ENCODE assay signal across 8 cellular contexts in the genomic region with DNA sequence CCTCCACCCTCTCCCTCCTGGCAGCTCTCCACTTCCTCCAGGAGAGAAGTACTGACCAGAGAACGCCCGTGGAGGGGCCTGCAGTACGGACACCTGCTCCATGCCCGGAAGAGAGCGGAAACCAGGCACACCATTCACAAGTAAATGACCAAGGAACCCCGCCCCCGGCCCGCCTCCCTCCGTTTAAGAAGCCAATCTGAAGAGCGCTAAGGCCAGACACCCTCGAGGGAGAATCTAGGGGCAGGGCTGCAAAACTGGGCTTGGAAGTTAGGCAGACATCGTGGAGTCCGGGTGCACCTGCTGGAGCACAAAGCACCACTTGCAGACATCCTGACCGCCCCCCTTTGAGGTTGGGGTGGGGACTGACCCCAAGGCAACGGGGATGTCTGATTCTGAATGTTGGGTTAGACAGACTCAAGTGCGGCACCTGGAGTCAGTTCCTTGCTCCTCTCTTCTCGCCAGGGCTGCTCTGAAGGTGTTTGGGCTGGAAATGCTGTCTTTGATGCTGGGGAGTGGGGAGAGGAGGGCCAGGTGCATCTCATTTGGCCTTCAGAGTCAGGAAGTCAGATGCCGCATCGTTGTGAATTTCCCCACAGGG. TPM values are rescaled to one million over a fixed set of nuclear protein-coding genes. Genes with fewer than 3 reads are reported as not detected.
A peak's percentile ranks its signal among the peaks of the same experiment; 100 is the strongest.
DNase-seq lines count a peak whose midpoint lies in the region; ATAC-seq and TF ChIP-seq lines count a peak whose summit lies in the region.

No MANE protein-coding gene starts in this region.

- TF ChIP-seq CTCF in coronary artery (IDR thresholded peaks at IDR 0.05) (no peak), liver (IDR thresholded peaks at IDR 0.05; ENCODE audit: low read depth, low read length, missing input control) (no peak)

- peak; percentile 83 for DNase-seq in 8988T
- peak; percentile 92 for DNase-seq in NCI-H510A treated with DMSO at 0.1 percent for 48 hours (lab: John Stamatoyannopoulos, UW)
- DNase-seq in activated CD4-positive, alpha-beta T cell treated with anti-CD3 and anti-CD28 coated beads for 4 hours: peak; percentile 74 to 78
- peak; percentile 89 for DNase-seq in coronary artery (ENCODE audit: low spot score)
- DNase-seq in stimulated activated CD4-positive, alpha-beta T cell treated with anti-CD3 and anti-CD28 coated beads, TNF-alpha, amount 100 ng/mL, for 1 hour (ENCODE audit: low read depth in 3 of 3, low spot score in 1 of 3): peak; percentile 36 to 56 (median 43)

- H3K27ac ChIP-seq in coronary artery: peak overlapping the region; percentile 57 to 91
- peak overlapping the region; percentile 85 to 86 for H3K27ac ChIP-seq in liver (ENCODE audit: low read depth in 1 of 2, low read length in 2 of 2)

- H3K27me3 ChIP-seq in liver (ENCODE audit: control insufficient read depth in 4 of 4, insufficient read depth in 4 of 4, low read length in 3 of 4): no peaks in the 10 kb centered on the region

- peaks cover 5 to 36% (median 31%) of the 10 kb centered on the region in 4 donors for H3K4me1 ChIP-seq in liver (ENCODE audit: control insufficient read depth in 4 of 4, insufficient read depth in 4 of 4, low read length in 3 of 4)

- peaks cover 0 to 24% (median 3%) of the 10 kb centered on the region in 4 donors for H3K36me3 ChIP-seq in liver (ENCODE audit: control insufficient read depth in 4 of 4, insufficient read depth in 3 of 4, low read depth in 1 of 4, low read length in 3 of 4)

- 13% methylated on average over 19 of the region's 19 CpGs for WGBS in liver

- H3K9ac ChIP-seq in liver (ENCODE audit: low read depth in 1 of 2, low read length in 2 of 2): peak overlapping the region in 1 of 2 donors; percentile 17

- H3K9me3 ChIP-seq in liver (ENCODE audit: control insufficient read depth in 4 of 4, low read length in 3 of 4): no peaks in the 10 kb centered on the region

- peak; percentile 26 for ATAC-seq in GM18517 (IDR thresholded peaks at IDR 0.05; ENCODE audit: unreplicated experiment)
- peak; percentile 45 for ATAC-seq in HG03175 (IDR thresholded peaks at IDR 0.05; ENCODE audit: unreplicated experiment)

- no peak for TF ChIP-seq RAD21 in liver (IDR thresholded peaks at IDR 0.05)

- H3K4me3 ChIP-seq in coronary artery (peak overlapping the region; percentile 78), liver (ENCODE audit: low read depth in 1 of 3, low read length in 3 of 3) (peak overlapping the region; percentile 77 to 97 (median 94))

TF ChIP-seq in liver, 16 proteins besides CTCF, POLR2A, EP300 and RAD21:
- TF ChIP-seq FOXA2 (IDR thresholded peaks at IDR 0.05) (no peak), FOXA1 (IDR thresholded peaks at IDR 0.05) (no peak), NR2F2 (IDR thresholded peaks at IDR 0.05) (no peak), EGR1 (IDR thresholded peaks at IDR 0.05; ENCODE audit: low read depth in 2 of 2) (no peak), SP1 (IDR thresholded peaks at IDR 0.05) (no peak), JUND (IDR thresholded peaks at IDR 0.05) (no peak), YY1 (IDR thresholded peaks at IDR 0.05) (no peak), TAF1 (conservative IDR thresholded peaks at IDR 0.05) (no peak), RXRA (IDR thresholded peaks at IDR 0.05) (no peak), GABPA (IDR thresholded peaks at IDR 0.05 in 1 of 2, conservative IDR thresholded peaks at IDR 0.05 in 1 of 2) (no peak), HNF4A (conservative IDR thresholded peaks at IDR 0.05) (no peak), HNF4G (IDR thresholded peaks at IDR 0.05) (no peak)
- TF ChIP-seq, protein P1, sequence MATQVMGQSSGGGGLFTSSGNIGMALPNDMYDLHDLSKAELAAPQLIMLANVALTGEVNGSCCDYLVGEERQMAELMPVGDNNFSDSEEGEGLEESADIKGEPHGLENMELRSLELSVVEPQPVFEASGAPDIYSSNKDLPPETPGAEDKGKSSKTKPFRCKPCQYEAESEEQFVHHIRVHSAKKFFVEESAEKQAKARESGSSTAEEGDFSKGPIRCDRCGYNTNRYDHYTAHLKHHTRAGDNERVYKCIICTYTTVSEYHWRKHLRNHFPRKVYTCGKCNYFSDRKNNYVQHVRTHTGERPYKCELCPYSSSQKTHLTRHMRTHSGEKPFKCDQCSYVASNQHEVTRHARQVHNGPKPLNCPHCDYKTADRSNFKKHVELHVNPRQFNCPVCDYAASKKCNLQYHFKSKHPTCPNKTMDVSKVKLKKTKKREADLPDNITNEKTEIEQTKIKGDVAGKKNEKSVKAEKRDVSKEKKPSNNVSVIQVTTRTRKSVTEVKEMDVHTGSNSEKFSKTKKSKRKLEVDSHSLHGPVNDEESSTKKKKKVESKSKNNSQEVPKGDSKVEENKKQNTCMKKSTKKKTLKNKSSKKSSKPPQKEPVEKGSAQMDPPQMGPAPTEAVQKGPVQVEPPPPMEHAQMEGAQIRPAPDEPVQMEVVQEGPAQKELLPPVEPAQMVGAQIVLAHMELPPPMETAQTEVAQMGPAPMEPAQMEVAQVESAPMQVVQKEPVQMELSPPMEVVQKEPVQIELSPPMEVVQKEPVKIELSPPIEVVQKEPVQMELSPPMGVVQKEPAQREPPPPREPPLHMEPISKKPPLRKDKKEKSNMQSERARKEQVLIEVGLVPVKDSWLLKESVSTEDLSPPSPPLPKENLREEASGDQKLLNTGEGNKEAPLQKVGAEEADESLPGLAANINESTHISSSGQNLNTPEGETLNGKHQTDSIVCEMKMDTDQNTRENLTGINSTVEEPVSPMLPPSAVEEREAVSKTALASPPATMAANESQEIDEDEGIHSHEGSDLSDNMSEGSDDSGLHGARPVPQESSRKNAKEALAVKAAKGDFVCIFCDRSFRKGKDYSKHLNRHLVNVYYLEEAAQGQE (IDR thresholded peaks at IDR 0.05): no peak
- TF ChIP-seq, protein P2, sequence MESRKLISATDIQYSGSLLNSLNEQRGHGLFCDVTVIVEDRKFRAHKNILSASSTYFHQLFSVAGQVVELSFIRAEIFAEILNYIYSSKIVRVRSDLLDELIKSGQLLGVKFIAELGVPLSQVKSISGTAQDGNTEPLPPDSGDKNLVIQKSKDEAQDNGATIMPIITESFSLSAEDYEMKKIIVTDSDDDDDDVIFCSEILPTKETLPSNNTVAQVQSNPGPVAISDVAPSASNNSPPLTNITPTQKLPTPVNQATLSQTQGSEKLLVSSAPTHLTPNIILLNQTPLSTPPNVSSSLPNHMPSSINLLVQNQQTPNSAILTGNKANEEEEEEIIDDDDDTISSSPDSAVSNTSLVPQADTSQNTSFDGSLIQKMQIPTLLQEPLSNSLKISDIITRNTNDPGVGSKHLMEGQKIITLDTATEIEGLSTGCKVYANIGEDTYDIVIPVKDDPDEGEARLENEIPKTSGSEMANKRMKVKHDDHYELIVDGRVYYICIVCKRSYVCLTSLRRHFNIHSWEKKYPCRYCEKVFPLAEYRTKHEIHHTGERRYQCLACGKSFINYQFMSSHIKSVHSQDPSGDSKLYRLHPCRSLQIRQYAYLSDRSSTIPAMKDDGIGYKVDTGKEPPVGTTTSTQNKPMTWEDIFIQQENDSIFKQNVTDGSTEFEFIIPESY (IDR thresholded peaks at IDR 0.05): no peak
- TF ChIP-seq, protein P3, sequence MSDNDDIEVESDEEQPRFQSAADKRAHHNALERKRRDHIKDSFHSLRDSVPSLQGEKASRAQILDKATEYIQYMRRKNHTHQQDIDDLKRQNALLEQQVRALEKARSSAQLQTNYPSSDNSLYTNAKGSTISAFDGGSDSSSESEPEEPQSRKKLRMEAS (IDR thresholded peaks at IDR 0.05): no peak
- TF ChIP-seq, protein P4, sequence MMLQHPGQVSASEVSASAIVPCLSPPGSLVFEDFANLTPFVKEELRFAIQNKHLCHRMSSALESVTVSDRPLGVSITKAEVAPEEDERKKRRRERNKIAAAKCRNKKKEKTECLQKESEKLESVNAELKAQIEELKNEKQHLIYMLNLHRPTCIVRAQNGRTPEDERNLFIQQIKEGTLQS (IDR thresholded peaks at IDR 0.05): no peak

RNA-seq across cellular contexts. Expression of a gene that starts 1.0 kb away (rescaled TPM):
- 10 to 100 TPM in 1 of 2 donors, 1 to 10 TPM in 1; 8.7 to 10.6 TPM for total RNA-seq in liver
- 10 to 100 TPM in 1 of 2 donors, 1 to 10 TPM in 1; 8.1 to 14.7 TPM for polyA plus RNA-seq in liver

RNA-seq across cellular contexts. Expression of a gene that starts 24.9 kb away (rescaled TPM):
- total RNA-seq in liver: under 1 TPM; 0.09 to 0.42 TPM
- polyA plus RNA-seq in liver: not detected

RNA-seq across cellular contexts. Expression of a gene that starts 40.5 kb away (rescaled TPM):
- 1,000 to 10,000 TPM; 1,434 to 1,699 TPM for total RNA-seq in liver
- polyA plus RNA-seq in liver: 1,000 to 10,000 TPM in 1 of 2 donors, 100 to 1,000 TPM in 1; 347 to 1,129 TPM

Comparison
In these comparisons a context has a peak if more than half of its experiments do, and no peak if none do; other contexts are left out.
1. Peak in every context shown above with its lines: DNase-seq, ATAC-seq, H3K4me3 ChIP-seq and H3K27ac ChIP-seq.